ENCODE assay signal across 9 cellular contexts in the genomic region with DNA sequence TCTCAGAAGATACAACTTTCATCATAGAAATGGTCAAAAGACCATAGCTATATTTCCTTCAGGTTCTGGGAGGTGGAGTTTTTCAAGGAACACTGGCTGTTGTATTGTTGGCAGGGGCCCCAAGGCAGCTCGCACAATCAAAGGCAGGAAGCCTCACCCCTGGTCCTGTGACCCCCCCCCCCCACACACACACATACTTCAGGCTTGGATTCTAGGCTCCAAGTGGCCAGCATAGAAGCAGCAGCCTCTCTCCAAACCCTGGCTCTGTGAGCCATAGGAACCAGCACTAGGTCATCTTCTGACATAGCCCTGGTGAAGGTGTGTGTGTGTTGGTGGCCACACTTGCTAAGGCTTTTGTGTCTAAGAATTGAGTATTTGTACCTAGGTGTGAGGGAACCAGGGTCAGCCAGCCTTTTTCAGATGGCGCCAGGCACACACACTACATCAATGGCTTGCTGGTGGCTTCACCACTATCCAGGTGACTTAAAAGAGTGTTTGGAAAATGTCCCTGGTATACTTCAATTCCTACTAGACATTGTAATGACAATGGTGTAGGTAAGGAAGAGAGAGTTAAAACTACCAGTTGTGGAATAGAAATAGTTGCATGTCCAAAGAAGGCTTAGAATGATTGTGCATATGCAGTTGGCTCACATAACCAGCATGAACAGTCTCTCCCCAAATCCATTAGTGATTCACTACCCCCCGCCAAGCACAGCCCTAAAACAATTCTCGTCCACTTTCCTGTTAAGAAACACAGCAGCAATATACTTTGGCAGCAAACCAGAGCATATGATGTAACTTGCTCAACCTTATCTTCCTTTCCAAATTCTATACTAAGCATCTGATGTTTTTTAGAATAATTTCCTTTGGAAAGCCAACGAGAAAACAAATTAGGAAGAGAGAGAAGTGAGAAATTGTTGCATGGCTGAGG.
DNase-seq lines count a peak whose midpoint lies in the region; ATAC-seq and TF ChIP-seq lines count a peak whose summit lies in the region.
"Had no signal": no experiment of that assay in that cellular context is flagged by ENCODE, and none has a peak within 500 bp of the region (broad histone marks: within the 10 kb centered on the region; RNA-seq: fewer than 3 reads in every experiment).

No MANE protein-coding gene starts in this region.

- H3K36me3 ChIP-seq in HUES64 (ENCODE audit: insufficient read depth, low read length) (peaks cover 57% of the 10 kb centered on the region), breast epithelium (peaks cover 5% of the 10 kb centered on the region)

- no peak overlapping the region for H3K4me3 ChIP-seq in HUES64 (ENCODE audit: low read length)
- no peak overlapping the region for H3K4me3 ChIP-seq in breast epithelium

- ATAC-seq in left lobe of liver (peak; percentile 41), GM19023 (IDR thresholded peaks at IDR 0.05; ENCODE audit: unreplicated experiment) (no peak), HG03039 (IDR thresholded peaks at IDR 0.05; ENCODE audit: unreplicated experiment) (no peak), GM21723 (IDR thresholded peaks at IDR 0.05; ENCODE audit: unreplicated experiment) (no peak)

- H3K9ac ChIP-seq in HUES64 (ENCODE audit: low read depth, low read length): no peak overlapping the region

- DNase-seq in A172 (ENCODE audit: low spot score) (peak; percentile 94), breast epithelium (ENCODE audit: low spot score in 2 of 2) (no peak), left lobe of liver (ENCODE audit: low spot score) (no peak), NCI-H1436 treated with DMSO at 0.1 percent for 48 hours (lab: John Stamatoyannopoulos, UW) (no peak)
- DNase-seq: COR-L47 had no signal

- H3K4me1 ChIP-seq in HUES64 (ENCODE audit: insufficient read depth, low read length) (peaks cover 23% of the 10 kb centered on the region), breast epithelium (no peaks in the 10 kb centered on the region)

- H3K27ac ChIP-seq in HUES64 (ENCODE audit: low read depth, low read length) (peak overlapping the region; percentile 12), breast epithelium (peak overlapping the region; percentile 54 to 82)

- WGBS in HUES64: 82% methylated on average over 5 of the region's 5 CpGs

- no peak for TF ChIP-seq POLR2A in breast epithelium (IDR thresholded peaks at IDR 0.05)

- H3K27me3 ChIP-seq in HUES64 (ENCODE audit: insufficient read depth, low read length) (no peaks in the 10 kb centered on the region), breast epithelium (no peaks in the 10 kb centered on the region)

- H3K9me3 ChIP-seq in HUES64 (ENCODE audit: insufficient read depth, low read depth, low read length): no peaks in the 10 kb centered on the region
- H3K9me3 ChIP-seq in breast epithelium: no peaks in the 10 kb centered on the region

- intact Hi-C loops in breast epithelium (cut with DNase I; ENCODE audit: low total_unique reads): no loop called here

- no peak for TF ChIP-seq CTCF in breast epithelium (IDR thresholded peaks at IDR 0.05)
